9 cellular contexts compared by ENCODE assay signal in genomic region chr1:27098447-27099153, GRCh38. TPM values are rescaled to one million over a fixed set of nuclear protein-coding genes. Genes with fewer than 3 reads are reported as not detected.
DNase-seq lines count a peak whose midpoint lies in the region; ATAC-seq and TF ChIP-seq lines count a peak whose summit lies in the region.
"Had no signal": no experiment of that assay in that cellular context is flagged by ENCODE, and none has a peak within 500 bp of the region (broad histone marks: within the 10 kb centered on the region; RNA-seq: fewer than 3 reads in every experiment).

No MANE protein-coding gene starts in this region.

- intact Hi-C loops in activated B cell treated with CpG ODN at 0.5 μM for 24 hours (cut with micrococcal nuclease) = no loop called here

- no peaks in the 10 kb centered on the region for H3K9me3 Mint-ChIP-seq in activated B cell treated with CpG ODN at 0.5 μM for 24 hours

- H3K79me2 ChIP-seq in hepatocyte (no peaks in the 10 kb centered on the region), smooth muscle cell (ENCODE audit: low read depth) (no peaks in the 10 kb centered on the region)

- no peaks in the 10 kb centered on the region for H3K9me2 ChIP-seq in hepatocyte (replicated peaks; ENCODE audit: insufficient read depth)

- POLR2A ChIA-PET in activated B cell treated with CpG ODN at 0.5 μM for 24 hours (lab: Charles Lee) = interaction anchor here (0.6 to 1.3 kb wide), 5 partner anchors 53 to 866 kb away, joined by 3 to 8 read pairs (median 6); partner anchors contain the start of gene SLC9A1

- H3K36me3 Mint-ChIP-seq in activated B cell treated with CpG ODN at 0.5 μM for 24 hours (ENCODE audit: low read depth) = peaks cover 3% of the 10 kb centered on the region

- H3K4me3 ChIP-seq in hepatocyte = no peak overlapping the region
- H3K4me3 ChIP-seq in smooth muscle cell = no peak overlapping the region

- H3K4me1 ChIP-seq in hepatocyte (ENCODE audit: insufficient read depth) (peaks cover 25% of the 10 kb centered on the region), smooth muscle cell (ENCODE audit: low read depth) (peaks cover 16% of the 10 kb centered on the region)

- H3K4me1 Mint-ChIP-seq in activated B cell treated with CpG ODN at 0.5 μM for 24 hours = peaks cover 22% of the 10 kb centered on the region

- H3K4me3 Mint-ChIP-seq in activated B cell treated with CpG ODN at 0.5 μM for 24 hours = peak overlapping the region; percentile 66

- DNase-seq in activated B cell treated with CpG ODN at 0.5 μM for 24 hours (no peak), hepatocyte (ENCODE audit: low spot score) (no peak), smooth muscle cell (lab: John Stamatoyannopoulos, UW; ENCODE audit: unreplicated experiment) (no peak), Ammon's horn (ENCODE audit: low spot score) (no peak)
- DNase-seq in stimulated activated CD4-positive, alpha-beta T cell treated with anti-CD3 and anti-CD28 coated beads, Interleukin-4, amount 100 ng/mL, for 24 hours = no peak
- DNase-seq: activated T-cell treated with anti-CD3 and anti-CD28 coated beads, Interleukin-2, amount 50 U/mL, for 1 hour had no signal

- H3F3A ChIP-seq in smooth muscle cell (ENCODE audit: low read depth) = peaks cover 16% of the 10 kb centered on the region

- H3K27ac Mint-ChIP-seq in activated B cell treated with CpG ODN at 0.5 μM for 24 hours = peak overlapping the region; percentile 91

- WGBS in hepatocyte (ENCODE audit: low lambda C conversion rate, missing lambda C conversion rate) = 81% methylated on average over 14 of the region's 14 CpGs
- WGBS in smooth muscle cell (ENCODE audit: low lambda C conversion rate) = 91% methylated on average over 14 of the region's 14 CpGs

- no peaks in the 10 kb centered on the region for H3K27me3 ChIP-seq in hepatocyte
- no peaks in the 10 kb centered on the region for H3K27me3 ChIP-seq in smooth muscle cell (ENCODE audit: low read depth)

- no peak for TF ChIP-seq CTCF in activated B cell treated with CpG ODN at 0.5 μM for 24 hours (IDR thresholded peaks at IDR 0.05)
- TF ChIP-seq CTCF in hepatocyte (IDR thresholded peaks at IDR 0.05; ENCODE audit: poor library complexity) = no peak
- no peak for TF ChIP-seq CTCF in smooth muscle cell (IDR thresholded peaks at IDR 0.05; ENCODE audit: borderline replicate concordance, insufficient read depth, poor library complexity, severe bottlenecking)

- CTCF ChIA-PET in activated B cell treated with CpG ODN at 0.5 μM for 24 hours (lab: Charles Lee) = interaction anchor here (0.8 to 12.0 kb wide), 7 partner anchors 52 to 198 kb away, joined by 3 to 290 read pairs (median 11); no protein-coding TSS in a partner anchor

- peak overlapping the region; percentile 50 for H3K4me2 ChIP-seq in hepatocyte
- peak overlapping the region; percentile 58 for H3K4me2 ChIP-seq in smooth muscle cell

- ATAC-seq in HG03196 (IDR thresholded peaks at IDR 0.05; ENCODE audit: unreplicated experiment) (peak; percentile 9), activated B cell treated with CpG ODN at 0.5 μM for 24 hours (ENCODE audit: low read depth) (no peak), HG02840 (IDR thresholded peaks at IDR 0.05; ENCODE audit: low FRiP score, unreplicated experiment) (no peak), GM18519 (IDR thresholded peaks at IDR 0.05; ENCODE audit: low FRiP score, unreplicated experiment) (no peak)

- H3K36me3 ChIP-seq in hepatocyte (replicated peaks; ENCODE audit: insufficient read depth, low read depth) = no peaks in the 10 kb centered on the region
- no peaks in the 10 kb centered on the region for H3K36me3 ChIP-seq in smooth muscle cell (ENCODE audit: low read depth)

- H2AFZ ChIP-seq in hepatocyte (no peak overlapping the region), smooth muscle cell (ENCODE audit: low read depth) (no peak overlapping the region)

- no peaks in the 10 kb centered on the region for H3K27me3 Mint-ChIP-seq in activated B cell treated with CpG ODN at 0.5 μM for 24 hours

- H3K27ac ChIP-seq in hepatocyte (peak overlapping the region; percentile 95), smooth muscle cell (ENCODE audit: low read depth) (peak overlapping the region; percentile 91)

- peak overlapping the region; percentile 7 for H3K9ac ChIP-seq in smooth muscle cell (ENCODE audit: low read depth)

- H3K9me3 ChIP-seq in hepatocyte (ENCODE audit: low read depth) (no peaks in the 10 kb centered on the region), smooth muscle cell (replicated peaks; ENCODE audit: low read depth) (no peaks in the 10 kb centered on the region)

- no peaks in the 10 kb centered on the region for H4K20me1 ChIP-seq in hepatocyte (ENCODE audit: insufficient read depth, poor library complexity, severe bottlenecking)
- H4K20me1 ChIP-seq in smooth muscle cell (ENCODE audit: low read depth) = no peaks in the 10 kb centered on the region

RNA-seq across cellular contexts. Expression of gene SLC9A1, which starts 56.3 kb away (rescaled TPM):
- 12.2 and 13.6 TPM in 2 replicates for total RNA-seq in activated B cell treated with CpG ODN at 0.5 μM for 24 hours
- 9.7 and 13.3 TPM in 2 replicates for total RNA-seq in hepatocyte
- 29.8 and 31.3 TPM in 2 replicates for polyA plus RNA-seq in hepatocyte
- 16.5 and 20.7 TPM in 2 replicates for total RNA-seq in smooth muscle cell
- polyA plus RNA-seq in smooth muscle cell = 37.4 and 59.5 TPM in 2 replicates
